Comparison of ENCODE assay signal across 1 cellular context in the genomic region with DNA sequence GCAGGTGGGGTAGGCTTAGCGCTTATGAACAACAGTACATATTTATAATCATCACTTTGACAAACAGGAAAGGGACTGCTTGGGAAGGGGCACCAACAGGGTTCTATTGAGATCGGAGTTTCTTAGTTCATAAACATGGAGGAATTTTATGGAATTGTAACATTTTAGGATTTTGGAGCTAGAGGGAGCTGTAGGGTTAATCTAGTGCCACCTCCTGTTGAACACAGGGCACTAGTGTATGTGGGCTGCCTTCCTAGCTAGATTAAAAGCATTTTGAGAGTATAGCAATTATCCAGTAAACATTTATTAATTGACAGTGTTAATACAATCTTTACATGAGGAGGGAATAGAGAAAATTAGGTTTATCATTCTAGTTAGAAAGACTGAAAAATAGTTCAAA.
TF ChIP-seq lines count a peak whose summit lies in the region.

No MANE protein-coding gene starts in this region.

TF ChIP-seq in endothelial cell of umbilical vein, 7 proteins besides CTCF, POLR2A, EP300 and RAD21:
- TF ChIP-seq MYC (IDR thresholded peaks at IDR 0.05; ENCODE audit: low read depth, low read length): no peak
- TF ChIP-seq, protein P1, sequence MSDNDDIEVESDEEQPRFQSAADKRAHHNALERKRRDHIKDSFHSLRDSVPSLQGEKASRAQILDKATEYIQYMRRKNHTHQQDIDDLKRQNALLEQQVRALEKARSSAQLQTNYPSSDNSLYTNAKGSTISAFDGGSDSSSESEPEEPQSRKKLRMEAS (IDR thresholded peaks at IDR 0.05; ENCODE audit: insufficient read depth, insufficient read length): no peak
- no peak for TF ChIP-seq GATA2 (IDR thresholded peaks at IDR 0.05; ENCODE audit: insufficient read depth, insufficient read length, low read depth, low read length)
- no peak for TF ChIP-seq POLR2AphosphoS5 (IDR thresholded peaks at IDR 0.05; ENCODE audit: insufficient read depth, low read depth, low read length)
- no peak for TF ChIP-seq JUN (IDR thresholded peaks at IDR 0.05; ENCODE audit: borderline replicate concordance, insufficient read depth, insufficient read length, low read depth)
- TF ChIP-seq FOS (IDR thresholded peaks at IDR 0.05; ENCODE audit: borderline replicate concordance, insufficient read depth, low read length): no peak
- TF ChIP-seq EZH2 (IDR thresholded peaks at IDR 0.05; ENCODE audit: borderline replicate concordance, low read depth, low read length, severe bottlenecking): no peak
